Comparison of ENCODE assay signal across 14 cellular contexts in genomic region chr12:16609140-16609539, GRCh38. TPM values are rescaled to one million over a fixed set of nuclear protein-coding genes. Genes with fewer than 3 reads are reported as not detected.
DNase-seq lines count a peak whose midpoint lies in the region; ATAC-seq and TF ChIP-seq lines count a peak whose summit lies in the region.
"Had no signal": no experiment of that assay in that cellular context is flagged by ENCODE, and none has a peak within 500 bp of the region (broad histone marks: within the 10 kb centered on the region; RNA-seq: fewer than 3 reads in every experiment).

No MANE protein-coding gene starts in this region.

- H3K27ac ChIP-seq in A673 (ENCODE audit: low read depth, low read length, poor library complexity, severe bottlenecking) (peak overlapping the region; percentile 47), GM23338 (ENCODE audit: low read depth) (no peak overlapping the region)

- peaks cover 68% of the 10 kb centered on the region for H3K4me1 Mint-ChIP-seq in GM23338
- peaks cover 64% of the 10 kb centered on the region for H3K4me1 Mint-ChIP-seq in nephron progenitor cell
- H3K4me1 Mint-ChIP-seq: activated T-helper 17 cell treated with anti-CD3 and anti-CD28 coated beads, Interleukin-2, amount 50 U/mL, for 72 hours had no signal

- H3K79me2 ChIP-seq in GM23338 (replicated peaks; ENCODE audit: insufficient read depth), result no peaks in the 10 kb centered on the region; the same call in 1 of the 2 replicates

- no peaks in the 10 kb centered on the region for H3K9me2 ChIP-seq in GM23338 (ENCODE audit: insufficient read depth)

- POLR2A ChIA-PET in A673 (lab: Charles Lee; ENCODE audit: low non-redundant PET), result no interaction called here

- in situ Hi-C loops in KBM-7 (cut with MboI; ENCODE audit: low pct_unique_long_range_greater_than_20kb, low sequenced_read_pairs), result no loop called here

- ATAC-seq in GM23338, result no peak
- ATAC-seq: activated T-helper 17 cell treated with anti-CD3 and anti-CD28 coated beads, Interleukin-2, amount 50 U/mL, for 72 hours; CD8-positive, alpha-beta T cell had no signal

- H3K4me1 ChIP-seq in A673 (ENCODE audit: insufficient read depth, low read length, poor library complexity, severe bottlenecking), result peaks cover 53% of the 10 kb centered on the region
- H3K4me1 ChIP-seq in GM23338 (ENCODE audit: insufficient read depth), result peaks cover 69% of the 10 kb centered on the region

- H2AFZ ChIP-seq in GM23338, result no peak overlapping the region

- intact Hi-C loops in A673 (cut with micrococcal nuclease; ENCODE audit: unreplicated experiment), result loop anchor here (5.0 to 10.0 kb wide), 3 partner anchors 108 to 1318 kb away; no protein-coding TSS in a partner anchor

- H4K20me1 ChIP-seq in GM23338 (replicated peaks; ENCODE audit: insufficient read depth), result no peaks in the 10 kb centered on the region

- H3K9me3 Mint-ChIP-seq in GM23338 (no peaks in the 10 kb centered on the region), nephron progenitor cell (no peaks in the 10 kb centered on the region)

- CTCF ChIA-PET in A673 (lab: Charles Lee), result no interaction called here

- H3K4me3 Mint-ChIP-seq in GM23338, result peak overlapping the region; percentile 65
- peak overlapping the region; percentile 69 for H3K4me3 Mint-ChIP-seq in nephron progenitor cell
- H3K4me3 Mint-ChIP-seq: activated T-helper 17 cell treated with anti-CD3 and anti-CD28 coated beads, Interleukin-2, amount 50 U/mL, for 72 hours; CD8-positive, alpha-beta T cell had no signal

- peak overlapping the region; percentile 97 for H3K4me2 ChIP-seq in GM23338

- peaks cover 25% of the 10 kb centered on the region for H3K27me3 Mint-ChIP-seq in GM23338 (ENCODE audit: insufficient read depth, low read depth, poor library complexity)
- H3K27me3 Mint-ChIP-seq in nephron progenitor cell (ENCODE audit: low read depth, poor library complexity), result peaks cover 72% of the 10 kb centered on the region

- no peaks in the 10 kb centered on the region for H3K9me3 ChIP-seq in A673 (ENCODE audit: low read depth, low read length, poor library complexity, severe bottlenecking)

- H3K27me3 ChIP-seq in A673 (replicated peaks; ENCODE audit: insufficient read depth, low read depth, low read length, poor library complexity) (no peaks in the 10 kb centered on the region), GM23338 (ENCODE audit: insufficient read depth) (peaks cover 54% of the 10 kb centered on the region)

- peaks cover 4% of the 10 kb centered on the region; the same call in 1 of the 2 replicates for H3F3A ChIP-seq in GM23338 (replicated peaks; ENCODE audit: low read depth)

- TF ChIP-seq CTCF in A673 (conservative IDR thresholded peaks at IDR 0.05; ENCODE audit: low read depth, low read length), result no peak
- TF ChIP-seq CTCF in GM23338 (conservative IDR thresholded peaks at IDR 0.05; ENCODE audit: low read depth in 2 of 2), result no peak
- TF ChIP-seq CTCF in choroid plexus epithelial cell (conservative IDR thresholded peaks at IDR 0.05; ENCODE audit: low read depth, low read length), result no peak
- TF ChIP-seq CTCF in nephron progenitor cell (IDR thresholded peaks at IDR 0.05), result no peak

- H3K36me3 ChIP-seq in A673 (ENCODE audit: insufficient read depth, low read length, poor library complexity, severe bottlenecking), result no peaks in the 10 kb centered on the region
- H3K36me3 ChIP-seq in GM23338 (ENCODE audit: insufficient read depth), result no peaks in the 10 kb centered on the region

- peak overlapping the region; percentile 38 for H3K4me3 ChIP-seq in A673 (ENCODE audit: low read depth, low read length, poor library complexity, severe bottlenecking)
- peak overlapping the region; percentile 85 for H3K4me3 ChIP-seq in GM23338
- H3K4me3 ChIP-seq in choroid plexus epithelial cell (ENCODE audit: low read depth, low read length), result peak overlapping the region; percentile 25

- BruUV-seq in A673 (replicated peaks; lab: Mats Ljungman, UMichigan), result no TSS peak

- no peak overlapping the region for H3K27ac Mint-ChIP-seq in GM23338
- no peak overlapping the region for H3K27ac Mint-ChIP-seq in nephron progenitor cell
- H3K27ac Mint-ChIP-seq: activated T-helper 17 cell treated with anti-CD3 and anti-CD28 coated beads, Interleukin-2, amount 50 U/mL, for 72 hours; CD8-positive, alpha-beta T cell had no signal

- DNase-seq in A673 (ENCODE audit: low spot score) (no peak), GM23338 (ENCODE audit: low spot score) (no peak), choroid plexus epithelial cell (ENCODE audit: low read depth) (peak; percentile 1), nephron progenitor cell (no peak), MV-4-11 (lab: John Stamatoyannopoulos, UW) (no peak), T-helper 2 cell (no peak), KBM-7 (no peak)
- no peak for DNase-seq in activated CD4-positive, CD25-positive, alpha-beta regulatory T cell (lab: John Stamatoyannopoulos, UW)
- DNase-seq: CD8-positive, alpha-beta T cell; mammary epithelial cell; NCI-H446; T1000; trophoblast cell had no signal

- no peaks in the 10 kb centered on the region for H3K36me3 Mint-ChIP-seq in GM23338 (ENCODE audit: low read depth)
- H3K36me3 Mint-ChIP-seq in nephron progenitor cell (ENCODE audit: low read depth), result no peaks in the 10 kb centered on the region
- H3K36me3 Mint-ChIP-seq: CD8-positive, alpha-beta T cell had no signal

TF ChIP-seq in GM23338, 12 proteins besides CTCF, POLR2A, EP300 and RAD21 (continues in another document):
- TF ChIP-seq CREB1 (CRISPR knock-in tag; IDR thresholded peaks at IDR 0.05; ENCODE audit: low read depth) (no peak), ZNF114 (CRISPR knock-in tag; IDR thresholded peaks at IDR 0.05) (no peak), ETS1 (IDR thresholded peaks at IDR 0.05) (no peak), ZNF331 (CRISPR knock-in tag; IDR thresholded peaks at IDR 0.05; ENCODE audit: low read depth) (no peak), EZH2phosphoT487 (IDR thresholded peaks at IDR 0.05; ENCODE audit: unreplicated experiment) (no peak), EZH2 (IDR thresholded peaks at IDR 0.05; ENCODE audit: low read depth, unreplicated experiment) (no peak)

RNA-seq across cellular contexts. Expression of gene LMO3, which starts 3.2 kb away (rescaled TPM):
- total RNA-seq in A673 (2021), result 36.2 and 37.6 TPM in 2 replicates
- 15.1 and 15.2 TPM in 2 replicates for total RNA-seq in GM23338 (2014; rRNA removed; shearing (Covaris generic))
- 5.8 and 7.9 TPM in 2 replicates for polyA plus RNA-seq in GM23338 (2016; fragmentation: Nextera tagmentation; extraction: Ambion mirVana)
- total RNA-seq: activated T-helper 17 cell treated with anti-CD3 and anti-CD28 coated beads, Interleukin-2, amount 50 U/mL, for 72 hours; CD8-positive, alpha-beta T cell; mammary epithelial cell had no signal

Comparison
In these comparisons a context has a peak if more than half of its experiments do, and no peak if none do; other contexts are left out.
1. H3K4me3 ChIP-seq: peak in every context shown above with its lines; median percentile 85 in GM23338; 38 in A673; 25 in choroid plexus epithelial cell.